Comparison of ENCODE assay signal across 8 cellular contexts in genomic region chr1:27632387-27633297, GRCh38. TPM values are rescaled to one million over a fixed set of nuclear protein-coding genes. Genes with fewer than 3 reads are reported as not detected.
DNase-seq lines count a peak whose midpoint lies in the region; ATAC-seq and TF ChIP-seq lines count a peak whose summit lies in the region.

No MANE protein-coding gene starts in this region.

- intact Hi-C loops in mucosa of descending colon (cut with DNase I, micrococcal nuclease) = no loop called here

- no peak overlapping the region for H3K4me3 ChIP-seq in mucosa of descending colon

- H3K4me1 ChIP-seq in mucosa of descending colon (ENCODE audit: low read depth) = peaks cover 4% of the 10 kb centered on the region

- ATAC-seq in GM18520 (IDR thresholded peaks at IDR 0.05; ENCODE audit: unreplicated experiment) (peak; percentile 27), HG03097 (IDR thresholded peaks at IDR 0.05; ENCODE audit: low FRiP score, unreplicated experiment) (peak; percentile 37), mucosa of descending colon (peak; percentile 50)

- DNase-seq in activated T-cell treated with anti-CD3 and anti-CD28 coated beads for 4 hours (peak; percentile 55), mucosa of descending colon (no peak), DMS 273 (lab: John Stamatoyannopoulos, UW; ENCODE audit: unreplicated experiment) (no peak), NCI-H2081 (lab: John Stamatoyannopoulos, UW) (no peak), cerebellar nuclear complex (lab: John Stamatoyannopoulos, UW) (no peak)
- DNase-seq in effector CD4-positive, alpha-beta T cell = no peak

- TF ChIP-seq CTCF in mucosa of descending colon (IDR thresholded peaks at IDR 0.05) = no peak

- no peaks in the 10 kb centered on the region for H3K9me3 ChIP-seq in mucosa of descending colon

- H3K36me3 ChIP-seq in mucosa of descending colon (ENCODE audit: low read depth) = no peaks in the 10 kb centered on the region

RNA-seq across cellular contexts. Expression of gene FGR, which starts 2.3 kb away (rescaled TPM):
- total RNA-seq in mucosa of descending colon = 1 to 10 TPM; 2.3 to 5.7 (median 5.3) TPM

RNA-seq across cellular contexts. Expression of gene AHDC1, which starts 28.7 kb away (rescaled TPM):
- 10 to 100 TPM; 13.7 to 58.6 (median 18.7) TPM for total RNA-seq in mucosa of descending colon

RNA-seq across cellular contexts. Expression of gene IFI6, which starts 39.4 kb away (rescaled TPM):
- 10 to 100 TPM in 2 of 3 donors, 1 to 10 TPM in 1; 8.3 to 51.4 (median 45.4) TPM for total RNA-seq in mucosa of descending colon
